Comparison of ENCODE assay signal across 14 cellular contexts in the genomic region with DNA sequence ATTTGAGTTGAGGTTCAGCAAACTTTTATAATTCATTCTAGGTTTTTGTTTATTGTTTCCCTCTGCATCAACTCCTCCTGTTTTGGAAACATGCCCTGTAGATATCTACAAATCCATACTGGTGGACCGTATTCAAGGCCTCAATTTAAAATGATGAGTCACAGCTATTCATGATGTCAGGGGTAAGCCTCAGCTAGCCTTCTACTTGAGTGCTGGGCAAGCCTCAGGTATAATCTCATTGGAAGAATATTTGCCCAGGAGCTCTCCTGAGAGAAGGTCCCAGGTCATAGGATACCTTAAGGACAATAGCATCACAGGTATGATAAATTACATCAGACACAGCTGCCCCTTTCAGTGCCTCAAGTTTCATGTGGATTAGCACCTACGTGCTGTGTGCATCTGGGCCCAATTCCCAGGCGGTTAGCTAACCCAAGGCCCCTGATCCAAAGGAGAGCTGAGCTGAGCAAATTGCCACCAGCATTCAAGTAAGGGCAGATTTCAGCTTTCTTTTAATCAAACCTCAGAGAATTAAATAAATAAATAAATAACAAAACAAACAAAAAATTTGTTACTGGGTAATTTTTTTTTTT.
DNase-seq lines count a peak whose midpoint lies in the region; ATAC-seq and TF ChIP-seq lines count a peak whose summit lies in the region.
"Had no signal": no experiment of that assay in that cellular context is flagged by ENCODE, and none has a peak within 500 bp of the region (broad histone marks: within the 10 kb centered on the region; RNA-seq: fewer than 3 reads in every experiment).

No MANE protein-coding gene starts in this region.

- peaks cover 10% of the 10 kb centered on the region for H3K4me1 ChIP-seq in left ventricle myocardium inferior
- no peaks in the 10 kb centered on the region for H3K4me1 ChIP-seq in foreskin keratinocyte
- peaks cover 0 to 7% (median 0%) of the 10 kb centered on the region in 4 donors for H3K4me1 ChIP-seq in tibial artery

- H3K27ac ChIP-seq in left ventricle myocardium inferior (replicated peaks) (no peak overlapping the region), foreskin keratinocyte (no peak overlapping the region), tibial artery (no peak overlapping the region)
- H3K27ac ChIP-seq: thoracic aorta had no signal

- peak; percentile 55 for ATAC-seq in Right ventricle myocardium superior (ENCODE audit: poor library complexity)
- ATAC-seq in foreskin keratinocyte = peak; percentile 91
- ATAC-seq: activated CD4-positive, alpha-beta T cell treated with anti-CD3 and anti-CD28 coated beads for 36 hours; T-helper 17 cell had no signal

- DNase-seq in Right ventricle myocardium superior = no peak
- no peak for DNase-seq in left ventricle myocardium inferior
- peak; percentile 77 for DNase-seq in NCI-H82 (lab: John Stamatoyannopoulos, UW)
- peak; percentile 38 to 78 for DNase-seq in foreskin keratinocyte
- no peak for DNase-seq in activated effector memory CD4-positive, alpha-beta T cell treated with anti-CD3 and anti-CD28 coated beads, Interleukin-2, amount 50 U/mL, for 16 hours
- no peak for DNase-seq in RPMI8226
- no peak for DNase-seq in tibial artery
- DNase-seq in HK-2 (ENCODE audit: unreplicated experiment) = no peak
- DNase-seq: ACHN; activated CD4-positive, alpha-beta T cell treated with anti-CD3 and anti-CD28 coated beads for 36 hours; activated T-cell treated with anti-CD3 and anti-CD28 coated beads, Interleukin-2, amount 50 U/mL, for 1 hour; posterior cingulate gyrus; T-helper 17 cell had no signal

- H3K9me3 ChIP-seq in left ventricle myocardium inferior (replicated peaks) (no peaks in the 10 kb centered on the region), tibial artery (no peaks in the 10 kb centered on the region)
- H3K9me3 ChIP-seq: thoracic aorta had no signal

- intact Hi-C loops in Right ventricle myocardium superior (cut with DNase I) (no loop called here), left ventricle myocardium inferior (cut with micrococcal nuclease) (no loop called here), tibial artery (cut with DNase I; ENCODE audit: low total_unique reads) (no loop called here)

- H3K36me3 ChIP-seq in left ventricle myocardium inferior = no peaks in the 10 kb centered on the region
- no peaks in the 10 kb centered on the region for H3K36me3 ChIP-seq in tibial artery
- H3K36me3 ChIP-seq: thoracic aorta had no signal

- H3K4me3 ChIP-seq in left ventricle myocardium inferior (no peak overlapping the region), tibial artery (no peak overlapping the region)
- H3K4me3 ChIP-seq: thoracic aorta had no signal

- no peaks in the 10 kb centered on the region for H3K27me3 ChIP-seq in left ventricle myocardium inferior (ENCODE audit: low read depth)
- H3K27me3 ChIP-seq in foreskin keratinocyte = no peaks in the 10 kb centered on the region
- H3K27me3 ChIP-seq in tibial artery = no peaks in the 10 kb centered on the region

- TF ChIP-seq CTCF in left ventricle myocardium inferior (IDR thresholded peaks at IDR 0.05; ENCODE audit: borderline replicate concordance) (no peak), foreskin keratinocyte (conservative IDR thresholded peaks at IDR 0.05) (no peak), tibial artery (IDR thresholded peaks at IDR 0.05) (no peak)

Comparison
In these comparisons a context has a peak if more than half of its experiments do, and no peak if none do; other contexts are left out.
1. DNase-seq: peak in NCI-H82 (single experiment) and foreskin keratinocyte (2 of 2); none in Right ventricle myocardium superior (single experiment), left ventricle myocardium inferior (single experiment), activated effector memory CD4-positive, alpha-beta T cell treated with anti-CD3 and anti-CD28 coated beads, Interleukin-2, amount 50 U/mL, for 16 hours (single experiment), RPMI8226 (single experiment), tibial artery (0 of 2) and HK-2 (single experiment).